In the genomic region with DNA sequence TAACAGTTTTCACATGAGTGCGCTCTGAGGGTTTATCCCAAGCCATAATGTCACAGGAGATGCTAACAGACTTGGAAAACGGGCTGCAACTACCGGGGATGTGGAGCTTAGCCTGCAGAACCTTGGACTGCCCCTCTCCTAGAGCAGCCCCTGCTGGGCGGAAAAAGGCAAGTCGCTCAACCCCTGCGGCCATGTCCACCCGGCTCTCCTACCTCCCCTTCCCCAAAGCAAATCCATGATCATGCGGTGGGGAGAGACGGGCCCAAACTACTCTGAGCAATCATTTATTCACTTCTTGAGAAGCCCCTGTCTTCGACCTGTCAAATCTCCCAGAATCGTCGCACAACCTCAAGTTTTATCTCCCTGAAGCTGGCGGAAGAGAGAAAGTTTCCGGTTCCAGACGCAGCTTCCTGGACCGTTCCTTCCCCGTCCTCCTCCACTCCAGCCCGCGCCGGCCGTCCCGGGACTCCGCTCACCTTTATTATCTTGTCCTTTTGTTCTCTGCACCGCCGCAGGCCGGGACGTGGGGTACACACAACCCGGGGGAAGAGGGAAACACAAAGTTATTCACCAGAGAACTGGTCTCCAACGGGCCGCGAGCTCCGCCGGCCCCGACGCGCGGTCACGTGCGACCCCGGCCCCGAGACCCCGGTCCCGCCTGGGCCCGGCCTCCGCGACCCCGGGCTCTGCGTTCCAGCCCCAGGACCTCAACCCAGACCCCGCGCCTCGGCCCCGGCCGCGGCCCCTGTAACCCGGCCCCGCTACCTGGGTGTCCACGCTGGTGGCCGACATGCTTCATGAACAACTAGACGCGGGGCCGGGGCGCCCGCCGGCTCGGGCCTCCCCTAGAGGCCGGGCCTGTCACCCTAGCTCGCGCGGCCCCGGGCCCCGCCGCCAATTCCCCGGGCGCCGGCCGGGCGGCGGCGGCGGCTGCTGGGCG, we compare ENCODE assay signal across 2 cellular contexts.
TF ChIP-seq lines count a peak whose summit lies in the region.

No MANE protein-coding gene starts in this region.

TF ChIP-seq in A549, 52 proteins besides CTCF, POLR2A, EP300 and RAD21:
- TF ChIP-seq CHD2 (IDR thresholded peaks at IDR 0.05; ENCODE audit: low read length, partially characterized antibody): no peak
- TF ChIP-seq SMC3 (IDR thresholded peaks at IDR 0.05): peak; percentile 42; the same call in 2 of the 3 replicates

TF ChIP-seq in GM12878, 131 proteins besides CTCF, POLR2A, EP300 and RAD21:
- TF ChIP-seq SRF (IDR thresholded peaks at IDR 0.05; ENCODE audit: low read depth in 2 of 2, low read length in 2 of 2) (no peak), MXI1 (IDR thresholded peaks at IDR 0.05; ENCODE audit: low read depth, low read length) (peak; percentile 18; the same call in 1 of the 2 replicates), BHLHE40 (IDR thresholded peaks at IDR 0.05; ENCODE audit: borderline replicate concordance in 1 of 2, low read depth in 2 of 2, low read length in 1 of 2) (peak; percentile 51 to 79; a peak in 2 of 4 replicates), NFIC (IDR thresholded peaks at IDR 0.05; ENCODE audit: low read depth, low read length) (no peak), NR2C2 (IDR thresholded peaks at IDR 0.05; ENCODE audit: borderline replicate concordance, control insufficient read depth, insufficient read length, low read depth) (no peak), HCFC1 (IDR thresholded peaks at IDR 0.05; ENCODE audit: low read length) (no peak), SMARCA5 (IDR thresholded peaks at IDR 0.05) (peak; percentile 72; the same call in 1 of the 2 replicates), ZBED1 (IDR thresholded peaks at IDR 0.05; ENCODE audit: borderline replicate concordance) (no peak), TCF12 (IDR thresholded peaks at IDR 0.05; ENCODE audit: low read depth, low read length) (no peak), PML (IDR thresholded peaks at IDR 0.05; ENCODE audit: low read length) (no peak), ETV6 (conservative IDR thresholded peaks at IDR 0.05 in 1 of 2, IDR thresholded peaks at IDR 0.05 in 1 of 2; ENCODE audit: borderline replicate concordance in 1 of 2, low read depth in 1 of 2) (no peak), RBBP5 (conservative IDR thresholded peaks at IDR 0.05) (no peak), GATAD2B (conservative IDR thresholded peaks at IDR 0.05; ENCODE audit: low read depth) (0 out of 2 replicates have a peak, but pooled peaks have one; percentile 18), ZZZ3 (IDR thresholded peaks at IDR 0.05; ENCODE audit: control insufficient read depth, insufficient read length, low read depth) (no peak), POLR2AphosphoS5 (IDR thresholded peaks at IDR 0.05; ENCODE audit: low read length) (0 out of 2 replicates have a peak, but pooled peaks have one; percentile 22), FOXK2 (IDR thresholded peaks at IDR 0.05) (no peak), SP1 (IDR thresholded peaks at IDR 0.05; ENCODE audit: low read depth, low read length) (no peak), BRCA1 (IDR thresholded peaks at IDR 0.05; ENCODE audit: low read depth, low read length) (no peak), CREB1 (IDR thresholded peaks at IDR 0.05; ENCODE audit: low read depth) (0 out of 2 replicates have a peak, but pooled peaks have one; percentile 37), ZNF217 (IDR thresholded peaks at IDR 0.05) (no peak), BACH1 (IDR thresholded peaks at IDR 0.05; ENCODE audit: borderline replicate concordance) (no peak), SUPT20H (IDR thresholded peaks at IDR 0.05; ENCODE audit: borderline replicate concordance, control insufficient read depth, low read depth, low read length) (no peak), CEBPB (IDR thresholded peaks at IDR 0.05; ENCODE audit: borderline replicate concordance in 1 of 2, low read depth in 2 of 2, low read length in 2 of 2) (no peak), NR2F1 (conservative IDR thresholded peaks at IDR 0.05) (0 out of 2 replicates have a peak, but pooled peaks have one; percentile 26), YY1 (IDR thresholded peaks at IDR 0.05; ENCODE audit: low read depth, low read length) (peak; percentile 86)
- TF ChIP-seq, protein P1, sequence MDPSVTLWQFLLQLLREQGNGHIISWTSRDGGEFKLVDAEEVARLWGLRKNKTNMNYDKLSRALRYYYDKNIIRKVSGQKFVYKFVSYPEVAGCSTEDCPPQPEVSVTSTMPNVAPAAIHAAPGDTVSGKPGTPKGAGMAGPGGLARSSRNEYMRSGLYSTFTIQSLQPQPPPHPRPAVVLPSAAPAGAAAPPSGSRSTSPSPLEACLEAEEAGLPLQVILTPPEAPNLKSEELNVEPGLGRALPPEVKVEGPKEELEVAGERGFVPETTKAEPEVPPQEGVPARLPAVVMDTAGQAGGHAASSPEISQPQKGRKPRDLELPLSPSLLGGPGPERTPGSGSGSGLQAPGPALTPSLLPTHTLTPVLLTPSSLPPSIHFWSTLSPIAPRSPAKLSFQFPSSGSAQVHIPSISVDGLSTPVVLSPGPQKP (IDR thresholded peaks at IDR 0.05; ENCODE audit: low read depth, low read length): no peak
- TF ChIP-seq, protein P2, sequence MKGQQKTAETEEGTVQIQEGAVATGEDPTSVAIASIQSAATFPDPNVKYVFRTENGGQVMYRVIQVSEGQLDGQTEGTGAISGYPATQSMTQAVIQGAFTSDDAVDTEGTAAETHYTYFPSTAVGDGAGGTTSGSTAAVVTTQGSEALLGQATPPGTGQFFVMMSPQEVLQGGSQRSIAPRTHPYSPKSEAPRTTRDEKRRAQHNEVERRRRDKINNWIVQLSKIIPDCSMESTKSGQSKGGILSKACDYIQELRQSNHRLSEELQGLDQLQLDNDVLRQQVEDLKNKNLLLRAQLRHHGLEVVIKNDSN (IDR thresholded peaks at IDR 0.05; ENCODE audit: borderline replicate concordance, extremely low read length, insufficient read depth, low read depth, low read length): peak; percentile 17
- TF ChIP-seq, protein P3, sequence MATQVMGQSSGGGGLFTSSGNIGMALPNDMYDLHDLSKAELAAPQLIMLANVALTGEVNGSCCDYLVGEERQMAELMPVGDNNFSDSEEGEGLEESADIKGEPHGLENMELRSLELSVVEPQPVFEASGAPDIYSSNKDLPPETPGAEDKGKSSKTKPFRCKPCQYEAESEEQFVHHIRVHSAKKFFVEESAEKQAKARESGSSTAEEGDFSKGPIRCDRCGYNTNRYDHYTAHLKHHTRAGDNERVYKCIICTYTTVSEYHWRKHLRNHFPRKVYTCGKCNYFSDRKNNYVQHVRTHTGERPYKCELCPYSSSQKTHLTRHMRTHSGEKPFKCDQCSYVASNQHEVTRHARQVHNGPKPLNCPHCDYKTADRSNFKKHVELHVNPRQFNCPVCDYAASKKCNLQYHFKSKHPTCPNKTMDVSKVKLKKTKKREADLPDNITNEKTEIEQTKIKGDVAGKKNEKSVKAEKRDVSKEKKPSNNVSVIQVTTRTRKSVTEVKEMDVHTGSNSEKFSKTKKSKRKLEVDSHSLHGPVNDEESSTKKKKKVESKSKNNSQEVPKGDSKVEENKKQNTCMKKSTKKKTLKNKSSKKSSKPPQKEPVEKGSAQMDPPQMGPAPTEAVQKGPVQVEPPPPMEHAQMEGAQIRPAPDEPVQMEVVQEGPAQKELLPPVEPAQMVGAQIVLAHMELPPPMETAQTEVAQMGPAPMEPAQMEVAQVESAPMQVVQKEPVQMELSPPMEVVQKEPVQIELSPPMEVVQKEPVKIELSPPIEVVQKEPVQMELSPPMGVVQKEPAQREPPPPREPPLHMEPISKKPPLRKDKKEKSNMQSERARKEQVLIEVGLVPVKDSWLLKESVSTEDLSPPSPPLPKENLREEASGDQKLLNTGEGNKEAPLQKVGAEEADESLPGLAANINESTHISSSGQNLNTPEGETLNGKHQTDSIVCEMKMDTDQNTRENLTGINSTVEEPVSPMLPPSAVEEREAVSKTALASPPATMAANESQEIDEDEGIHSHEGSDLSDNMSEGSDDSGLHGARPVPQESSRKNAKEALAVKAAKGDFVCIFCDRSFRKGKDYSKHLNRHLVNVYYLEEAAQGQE (IDR thresholded peaks at IDR 0.05; ENCODE audit: low read depth, low read length): no peak
- TF ChIP-seq, protein P4, sequence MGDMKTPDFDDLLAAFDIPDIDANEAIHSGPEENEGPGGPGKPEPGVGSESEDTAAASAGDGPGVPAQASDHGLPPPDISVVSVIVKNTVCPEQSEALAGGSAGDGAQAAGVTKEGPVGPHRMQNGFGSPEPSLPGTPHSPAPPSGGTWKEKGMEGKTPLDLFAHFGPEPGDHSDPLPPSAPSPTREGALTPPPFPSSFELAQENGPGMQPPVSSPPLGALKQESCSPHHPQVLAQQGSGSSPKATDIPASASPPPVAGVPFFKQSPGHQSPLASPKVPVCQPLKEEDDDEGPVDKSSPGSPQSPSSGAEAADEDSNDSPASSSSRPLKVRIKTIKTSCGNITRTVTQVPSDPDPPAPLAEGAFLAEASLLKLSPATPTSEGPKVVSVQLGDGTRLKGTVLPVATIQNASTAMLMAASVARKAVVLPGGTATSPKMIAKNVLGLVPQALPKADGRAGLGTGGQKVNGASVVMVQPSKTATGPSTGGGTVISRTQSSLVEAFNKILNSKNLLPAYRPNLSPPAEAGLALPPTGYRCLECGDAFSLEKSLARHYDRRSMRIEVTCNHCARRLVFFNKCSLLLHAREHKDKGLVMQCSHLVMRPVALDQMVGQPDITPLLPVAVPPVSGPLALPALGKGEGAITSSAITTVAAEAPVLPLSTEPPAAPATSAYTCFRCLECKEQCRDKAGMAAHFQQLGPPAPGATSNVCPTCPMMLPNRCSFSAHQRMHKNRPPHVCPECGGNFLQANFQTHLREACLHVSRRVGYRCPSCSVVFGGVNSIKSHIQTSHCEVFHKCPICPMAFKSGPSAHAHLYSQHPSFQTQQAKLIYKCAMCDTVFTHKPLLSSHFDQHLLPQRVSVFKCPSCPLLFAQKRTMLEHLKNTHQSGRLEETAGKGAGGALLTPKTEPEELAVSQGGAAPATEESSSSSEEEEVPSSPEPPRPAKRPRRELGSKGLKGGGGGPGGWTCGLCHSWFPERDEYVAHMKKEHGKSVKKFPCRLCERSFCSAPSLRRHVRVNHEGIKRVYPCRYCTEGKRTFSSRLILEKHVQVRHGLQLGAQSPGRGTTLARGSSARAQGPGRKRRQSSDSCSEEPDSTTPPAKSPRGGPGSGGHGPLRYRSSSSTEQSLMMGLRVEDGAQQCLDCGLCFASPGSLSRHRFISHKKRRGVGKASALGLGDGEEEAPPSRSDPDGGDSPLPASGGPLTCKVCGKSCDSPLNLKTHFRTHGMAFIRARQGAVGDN (IDR thresholded peaks at IDR 0.05): no peak
- TF ChIP-seq, protein P5, sequence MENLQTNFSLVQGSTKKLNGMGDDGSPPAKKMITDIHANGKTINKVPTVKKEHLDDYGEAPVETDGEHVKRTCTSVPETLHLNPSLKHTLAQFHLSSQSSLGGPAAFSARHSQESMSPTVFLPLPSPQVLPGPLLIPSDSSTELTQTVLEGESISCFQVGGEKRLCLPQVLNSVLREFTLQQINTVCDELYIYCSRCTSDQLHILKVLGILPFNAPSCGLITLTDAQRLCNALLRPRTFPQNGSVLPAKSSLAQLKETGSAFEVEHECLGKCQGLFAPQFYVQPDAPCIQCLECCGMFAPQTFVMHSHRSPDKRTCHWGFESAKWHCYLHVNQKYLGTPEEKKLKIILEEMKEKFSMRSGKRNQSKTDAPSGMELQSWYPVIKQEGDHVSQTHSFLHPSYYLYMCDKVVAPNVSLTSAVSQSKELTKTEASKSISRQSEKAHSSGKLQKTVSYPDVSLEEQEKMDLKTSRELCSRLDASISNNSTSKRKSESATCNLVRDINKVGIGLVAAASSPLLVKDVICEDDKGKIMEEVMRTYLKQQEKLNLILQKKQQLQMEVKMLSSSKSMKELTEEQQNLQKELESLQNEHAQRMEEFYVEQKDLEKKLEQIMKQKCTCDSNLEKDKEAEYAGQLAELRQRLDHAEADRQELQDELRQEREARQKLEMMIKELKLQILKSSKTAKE (IDR thresholded peaks at IDR 0.05; ENCODE audit: low read depth, poor library complexity, severe bottlenecking): no peak
- TF ChIP-seq, protein P6, sequence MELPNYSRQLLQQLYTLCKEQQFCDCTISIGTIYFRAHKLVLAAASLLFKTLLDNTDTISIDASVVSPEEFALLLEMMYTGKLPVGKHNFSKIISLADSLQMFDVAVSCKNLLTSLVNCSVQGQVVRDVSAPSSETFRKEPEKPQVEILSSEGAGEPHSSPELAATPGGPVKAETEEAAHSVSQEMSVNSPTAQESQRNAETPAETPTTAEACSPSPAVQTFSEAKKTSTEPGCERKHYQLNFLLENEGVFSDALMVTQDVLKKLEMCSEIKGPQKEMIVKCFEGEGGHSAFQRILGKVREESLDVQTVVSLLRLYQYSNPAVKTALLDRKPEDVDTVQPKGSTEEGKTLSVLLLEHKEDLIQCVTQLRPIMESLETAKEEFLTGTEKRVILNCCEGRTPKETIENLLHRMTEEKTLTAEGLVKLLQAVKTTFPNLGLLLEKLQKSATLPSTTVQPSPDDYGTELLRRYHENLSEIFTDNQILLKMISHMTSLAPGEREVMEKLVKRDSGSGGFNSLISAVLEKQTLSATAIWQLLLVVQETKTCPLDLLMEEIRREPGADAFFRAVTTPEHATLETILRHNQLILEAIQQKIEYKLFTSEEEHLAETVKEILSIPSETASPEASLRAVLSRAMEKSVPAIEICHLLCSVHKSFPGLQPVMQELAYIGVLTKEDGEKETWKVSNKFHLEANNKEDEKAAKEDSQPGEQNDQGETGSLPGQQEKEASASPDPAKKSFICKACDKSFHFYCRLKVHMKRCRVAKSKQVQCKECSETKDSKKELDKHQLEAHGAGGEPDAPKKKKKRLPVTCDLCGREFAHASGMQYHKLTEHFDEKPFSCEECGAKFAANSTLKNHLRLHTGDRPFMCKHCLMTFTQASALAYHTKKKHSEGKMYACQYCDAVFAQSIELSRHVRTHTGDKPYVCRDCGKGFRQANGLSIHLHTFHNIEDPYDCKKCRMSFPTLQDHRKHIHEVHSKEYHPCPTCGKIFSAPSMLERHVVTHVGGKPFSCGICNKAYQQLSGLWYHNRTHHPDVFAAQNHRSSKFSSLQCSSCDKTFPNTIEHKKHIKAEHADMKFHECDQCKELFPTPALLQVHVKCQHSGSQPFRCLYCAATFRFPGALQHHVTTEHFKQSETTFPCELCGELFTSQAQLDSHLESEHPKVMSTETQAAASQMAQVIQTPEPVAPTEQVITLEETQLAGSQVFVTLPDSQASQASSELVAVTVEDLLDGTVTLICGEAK (IDR thresholded peaks at IDR 0.05; ENCODE audit: borderline replicate concordance): peak; percentile 35; the same call in 1 of the 2 replicates
